ENCODE assay signal across 18 cellular contexts in genomic region chr20:24461848-24462247, GRCh38. TPM values are rescaled to one million over a fixed set of nuclear protein-coding genes. Genes with fewer than 3 reads are reported as not detected.
"Had no signal": no experiment of that assay in that cellular context is flagged by ENCODE, and none has a peak within 500 bp of the region (broad histone marks: within the 10 kb centered on the region; RNA-seq: fewer than 3 reads in every experiment).

No MANE protein-coding gene starts in this region.

- DNase-seq: activated CD4-positive, alpha-beta T cell treated with anti-CD3 and anti-CD28 coated beads, Interleukin-2, amount 50 U/mL, for 4 hours; activated effector memory CD4-positive, alpha-beta T cell treated with anti-CD3 and anti-CD28 coated beads, Interleukin-2, amount 50 U/mL, for 16 hours; activated T-cell treated with anti-CD3 and anti-CD28 coated beads, Interleukin-2, amount 50 U/mL, for 72 hours; adrenal gland; foreskin fibroblast; islet precursor cell; stimulated activated naive B cell treated with anti-CD40 and anti-IgM and Interleukin-4, amounts not matched to agents 10 μg/mL and 1 μg/mL and 100 μg/mL, for 72 hours; thyroid gland had no signal

- H3K36me3 Mint-ChIP-seq: activated naive CD4-positive, alpha-beta T cell treated with anti-CD3 and anti-CD28 coated beads, Interleukin-2, amount 50 U/mL, for 72 hours; mesothelial cell of epicardium; natural killer cell treated with Interleukin-12 subunit alpha and Interleukin-12 subunit beta and Interleukin-15 and Interleukin-18, amount 100 ng/mL, for 72 hours; stimulated activated naive B cell treated with anti-CD40 and anti-IgM and Interleukin-4, amounts not matched to agents 10 μg/mL and 1 μg/mL and 100 μg/mL, for 72 hours had no signal

- H3K4me3 ChIP-seq: adrenal gland, lung, thyroid gland had no signal

- H3K27ac Mint-ChIP-seq: activated naive CD4-positive, alpha-beta T cell treated with anti-CD3 and anti-CD28 coated beads, Interleukin-2, amount 50 U/mL, for 72 hours; activated T-cell treated with anti-CD3 and anti-CD28 coated beads, Interleukin-2, amount 50 U/mL, for 72 hours; mesothelial cell of epicardium; natural killer cell treated with Interleukin-12 subunit alpha and Interleukin-12 subunit beta and Interleukin-15 and Interleukin-18, amount 100 ng/mL, for 72 hours; stimulated activated naive B cell treated with anti-CD40 and anti-IgM and Interleukin-4, amounts not matched to agents 10 μg/mL and 1 μg/mL and 100 μg/mL, for 72 hours had no signal

- H3K9me3 Mint-ChIP-seq: activated naive CD4-positive, alpha-beta T cell treated with anti-CD3 and anti-CD28 coated beads, Interleukin-2, amount 50 U/mL, for 72 hours; activated T-cell treated with anti-CD3 and anti-CD28 coated beads, Interleukin-2, amount 50 U/mL, for 72 hours; mesothelial cell of epicardium; natural killer cell treated with Interleukin-12 subunit alpha and Interleukin-12 subunit beta and Interleukin-15 and Interleukin-18, amount 100 ng/mL, for 72 hours; stimulated activated naive B cell treated with anti-CD40 and anti-IgM and Interleukin-4, amounts not matched to agents 10 μg/mL and 1 μg/mL and 100 μg/mL, for 72 hours had no signal

- H3K4me1 ChIP-seq: adrenal gland had no signal

- H3K9me3 ChIP-seq: adrenal gland, thyroid gland had no signal

- H3K27ac ChIP-seq: adrenal gland, epithelial cell of prostate had no signal

- H3K4me3 Mint-ChIP-seq: activated T-cell treated with anti-CD3 and anti-CD28 coated beads, Interleukin-2, amount 50 U/mL, for 72 hours; mesothelial cell of epicardium; natural killer cell treated with Interleukin-12 subunit alpha and Interleukin-12 subunit beta and Interleukin-15 and Interleukin-18, amount 100 ng/mL, for 72 hours; stimulated activated naive B cell treated with anti-CD40 and anti-IgM and Interleukin-4, amounts not matched to agents 10 μg/mL and 1 μg/mL and 100 μg/mL, for 72 hours had no signal

- H3K36me3 ChIP-seq: adrenal gland, thyroid gland had no signal

- H3K27me3 ChIP-seq: adrenal gland, thyroid gland had no signal

- FAIRE-seq: bronchial epithelial cell had no signal

- ATAC-seq: activated naive CD4-positive, alpha-beta T cell treated with anti-CD3 and anti-CD28 coated beads, Interleukin-2, amount 50 U/mL, for 72 hours; activated T-cell treated with anti-CD3 and anti-CD28 coated beads, Interleukin-2, amount 50 U/mL, for 72 hours; natural killer cell treated with Interleukin-12 subunit alpha and Interleukin-12 subunit beta and Interleukin-15 and Interleukin-18, amount 100 ng/mL, for 72 hours had no signal

- H3K4me1 Mint-ChIP-seq: mesothelial cell of epicardium; stimulated activated naive B cell treated with anti-CD40 and anti-IgM and Interleukin-4, amounts not matched to agents 10 μg/mL and 1 μg/mL and 100 μg/mL, for 72 hours had no signal

RNA-seq across cellular contexts. Expression of gene SYNDIG1, which starts 7.6 kb away (rescaled TPM):
- total RNA-seq: activated CD8-positive, alpha-beta memory T cell treated with anti-CD3 and anti-CD28 coated beads for 36 hours; activated naive CD4-positive, alpha-beta T cell treated with anti-CD3 and anti-CD28 coated beads, Interleukin-2, amount 50 U/mL, for 72 hours; activated T-cell treated with anti-CD3 and anti-CD28 coated beads, Interleukin-2, amount 50 U/mL, for 72 hours; bronchial epithelial cell; dermis microvascular lymphatic vessel endothelial cell; glomerular endothelial cell; natural killer cell treated with Interleukin-12 subunit alpha and Interleukin-12 subunit beta and Interleukin-15 and Interleukin-18, amount 100 ng/mL, for 72 hours; T-helper 2 cell treated with Interferon-gamma antibody and Interleukin-4, amounts not matched to agents 100 ng/mL and 5 ng/mL, for 36 hours had no signal
